1 cellular context compared by ENCODE assay signal in the genomic region with DNA sequence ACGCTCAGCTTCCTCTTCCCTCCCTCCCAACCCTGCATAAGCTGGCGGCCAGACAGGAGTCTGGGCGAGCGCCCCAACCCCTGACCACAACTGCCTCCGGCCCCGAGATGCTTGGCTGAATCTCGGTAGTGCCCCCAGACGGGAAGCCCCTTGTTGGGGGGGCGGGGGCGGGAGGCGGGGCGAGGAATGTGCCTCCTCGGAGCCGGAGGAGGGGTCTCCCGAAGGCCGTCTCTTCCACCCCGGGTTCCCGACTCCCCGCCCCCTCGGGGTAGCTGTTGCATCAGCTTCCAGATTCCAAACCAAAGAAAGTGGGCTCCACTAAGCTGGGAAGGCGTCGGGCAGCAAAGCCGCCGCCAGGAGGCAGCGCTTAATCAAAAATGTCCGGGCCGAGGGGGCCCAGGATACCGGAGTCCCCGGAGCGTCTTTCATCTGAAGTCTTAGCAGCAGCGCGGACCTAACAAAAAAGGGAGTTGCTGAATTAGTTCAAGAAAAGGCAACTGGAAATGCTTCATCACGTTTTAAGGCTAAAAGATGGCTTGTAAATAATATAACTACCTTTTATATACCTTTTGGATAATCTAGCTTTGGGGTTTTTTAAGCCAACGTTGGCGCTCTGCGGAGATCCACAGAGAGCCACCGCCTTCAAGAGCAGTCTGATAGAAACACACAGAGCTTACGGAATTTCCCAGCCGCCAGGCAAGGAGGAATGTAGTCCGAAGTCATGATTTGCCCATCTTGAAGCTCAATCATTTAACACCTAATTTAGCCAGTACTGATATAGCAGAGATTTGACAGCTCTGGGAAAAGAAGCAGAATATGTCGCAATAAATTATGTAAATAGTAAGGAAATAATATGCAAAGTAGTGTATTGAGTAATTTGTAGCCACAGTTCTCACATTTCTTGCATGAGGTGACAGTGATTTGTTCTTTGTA.
TF ChIP-seq lines count a peak whose summit lies in the region.

No MANE protein-coding gene starts in this region.

TF ChIP-seq in endothelial cell of umbilical vein, 7 proteins besides CTCF, POLR2A, EP300 and RAD21:
- TF ChIP-seq JUN (IDR thresholded peaks at IDR 0.05; ENCODE audit: borderline replicate concordance, insufficient read depth, insufficient read length, low read depth) (no peak), MYC (IDR thresholded peaks at IDR 0.05; ENCODE audit: low read depth, low read length) (no peak), POLR2AphosphoS5 (IDR thresholded peaks at IDR 0.05; ENCODE audit: insufficient read depth, low read depth, low read length) (no peak), GATA2 (IDR thresholded peaks at IDR 0.05; ENCODE audit: insufficient read depth, insufficient read length, low read depth, low read length) (no peak)
